8 cellular contexts compared by ENCODE assay signal in the genomic region with DNA sequence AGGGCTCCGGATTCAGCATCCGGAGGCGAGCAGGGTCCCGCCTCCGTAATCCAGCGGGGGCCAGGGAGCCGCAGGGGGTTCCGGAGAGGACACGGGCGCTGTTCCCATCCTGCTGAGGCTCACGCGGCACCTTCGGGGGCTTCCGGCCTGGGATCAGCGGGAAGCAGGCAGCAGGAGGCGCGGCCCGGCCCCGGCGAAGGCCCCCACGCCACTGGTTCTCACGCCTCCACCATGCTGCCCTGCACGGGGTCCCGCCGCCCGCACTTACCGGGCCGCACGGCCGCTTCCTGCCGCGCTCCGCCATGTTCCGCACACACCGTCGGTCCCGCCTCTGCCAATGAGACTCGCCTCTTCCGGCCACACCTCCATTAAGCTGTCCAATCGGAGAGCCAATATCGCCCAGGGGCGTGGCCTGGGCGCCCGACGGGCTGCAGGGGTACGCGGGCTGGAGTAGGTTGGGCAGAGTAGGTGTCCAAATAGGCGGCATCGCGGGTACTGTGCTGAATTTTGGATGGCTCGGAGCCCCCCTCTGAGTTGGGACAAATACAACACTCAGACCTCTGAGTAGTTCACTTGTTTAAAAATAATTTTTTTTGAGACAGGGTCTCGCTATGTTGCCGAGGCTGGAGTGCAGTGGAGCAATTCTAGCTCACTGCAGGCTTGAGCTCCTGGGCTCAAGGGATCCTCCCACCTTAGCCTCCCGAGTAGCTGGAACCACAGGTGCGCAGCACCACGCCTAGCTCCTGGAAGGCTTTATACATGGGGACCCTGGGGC. TPM values are rescaled to one million over a fixed set of nuclear protein-coding genes. Genes with fewer than 3 reads are reported as not detected.
A peak's percentile ranks its signal among the peaks of the same experiment; 100 is the strongest.
DNase-seq lines count a peak whose midpoint lies in the region; ATAC-seq and TF ChIP-seq lines count a peak whose summit lies in the region.

SPOUT1 (minus strand) TSS at position 318 of the 775 bp plus-strand sequence; CDS start at position 304, 14 bp downstream.

- peak within 1 kb of the TSS; percentile 70 for H3K27ac ChIP-seq in AG04450 (ENCODE audit: low read depth, low read length)

- POLR2A ChIA-PET in AG04450 (lab: Yijun Ruan, JAX): interaction anchor here (0.6 to 1.4 kb wide), 3 partner anchors 10 to 240 kb away, joined by 3 to 17 read pairs (median 3); partner anchors contain the start of gene ENDOG

- no peak for TF ChIP-seq CTCF in AG04450 (IDR thresholded peaks at IDR 0.05; ENCODE audit: low read depth, low read length)

- H3K27me3 ChIP-seq in AG04450 (ENCODE audit: control insufficient read depth, insufficient read depth, low read length): no peaks in the 10 kb centered on the region

- ATAC-seq in GM18909 (IDR thresholded peaks at IDR 0.05; ENCODE audit: poor library complexity, unreplicated experiment): peak; percentile 97
- ATAC-seq in HG03175 (IDR thresholded peaks at IDR 0.05; ENCODE audit: unreplicated experiment): peak; percentile 96

- H3K9me3 ChIP-seq in AG04450 (ENCODE audit: control insufficient read depth, insufficient read depth, low read length): no peaks in the 10 kb centered on the region; the same call in 1 of the 2 replicates

- peak within 1 kb of the TSS; percentile 87 for H3K4me3 ChIP-seq in AG04450 (ENCODE audit: low read depth, low read length)

- CTCF ChIA-PET in AG04450 (lab: Charles Lee): interaction anchor here (0.7 to 3.2 kb wide), 2 partner anchors 11 to 34 kb away, joined by 7 to 39 read pairs; partner anchors contain the start of gene ENDOG

- DNase-seq in AG04450 (ENCODE audit: low read depth, low spot score) (peak; percentile 59), NCI-H226 (peak; percentile 91), inferior parietal cortex (ENCODE audit: extremely low spot score) (peak; percentile 98)
- peak; percentile 80 to 87 (median 85) for DNase-seq in activated CD4-positive, CD25-positive, alpha-beta regulatory T cell (lab: John Stamatoyannopoulos, UW)
- peak; percentile 91 for DNase-seq in central memory CD4-positive, alpha-beta T cell
- peak; percentile 87 to 94 for DNase-seq in stimulated activated CD4-positive, alpha-beta T cell treated with anti-CD3 and anti-CD28 coated beads, Interleukin-12 subunit alpha, Interleukin-12 subunit beta, amount 100 ng/mL, for 24 hours (ENCODE audit: low read depth in 2 of 2)

RNA-seq across cellular contexts. Expression of gene SPOUT1, which starts in this region (rescaled TPM):
- 19.1 and 24.7 TPM in 2 replicates for polyA plus RNA-seq in AG04450 (2011; rRNA removed)
- 53.7 and 94.3 TPM in 2 replicates for polyA minus RNA-seq in AG04450 (2011; rRNA and poly(A)+ RNA removed)

Comparison
In these comparisons a context has a peak if more than half of its experiments do, and no peak if none do; other contexts are left out.
1. Peak in every context shown above with its lines: DNase-seq, ATAC-seq, H3K4me3 ChIP-seq and H3K27ac ChIP-seq.